10 cellular contexts compared by ENCODE assay signal in the genomic region with DNA sequence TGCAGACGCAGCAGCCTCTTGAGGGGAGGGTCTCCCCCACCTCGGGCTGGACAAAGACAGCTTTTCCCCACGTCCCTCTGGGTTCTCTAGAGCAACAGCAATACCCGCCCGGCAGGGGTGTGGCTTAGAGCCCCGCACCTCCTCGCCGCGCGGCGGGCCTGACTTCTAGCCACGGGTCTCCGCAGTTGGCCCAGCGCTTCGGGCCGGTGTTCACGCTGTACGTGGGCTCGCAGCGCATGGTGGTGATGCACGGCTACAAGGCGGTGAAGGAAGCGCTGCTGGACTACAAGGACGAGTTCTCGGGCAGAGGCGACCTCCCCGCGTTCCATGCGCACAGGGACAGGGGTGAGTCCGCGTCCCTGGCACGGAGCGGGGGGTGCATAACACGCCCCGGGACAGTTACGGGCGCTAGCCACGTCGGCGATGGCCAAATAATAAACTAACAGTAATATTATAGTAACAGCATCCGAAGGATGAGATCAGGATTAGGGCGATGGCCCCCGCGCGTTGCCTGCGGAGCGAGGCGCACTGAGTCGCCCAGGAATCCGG. TPM values are rescaled to one million over a fixed set of nuclear protein-coding genes. Genes with fewer than 3 reads are reported as not detected.
A peak's percentile ranks its signal among the peaks of the same experiment; 100 is the strongest.
DNase-seq lines count a peak whose midpoint lies in the region; ATAC-seq and TF ChIP-seq lines count a peak whose summit lies in the region.
"Had no signal": no experiment of that assay in that cellular context is flagged by ENCODE, and none has a peak within 500 bp of the region (broad histone marks: within the 10 kb centered on the region; RNA-seq: fewer than 3 reads in every experiment).

No MANE protein-coding gene starts in this region.

- peak; percentile 43 for ATAC-seq in stimulated activated naive CD8-positive, alpha-beta T cell treated with anti-CD3 and anti-CD28 coated beads, Interleukin-15, Interleukin-2, amounts not matched to agents 100 U/mL and 50 U/mL, for 24 hours
- ATAC-seq in WTC11 (no peak), GM19035 (IDR thresholded peaks at IDR 0.05; ENCODE audit: unreplicated experiment) (no peak)
- ATAC-seq: activated CD8-positive, alpha-beta memory T cell treated with anti-CD3 and anti-CD28 coated beads, Interleukin-2, amount 10 ng/mL, durations not matched to agents 7 days and 5 days had no signal

- no peaks in the 10 kb centered on the region for H4K20me1 ChIP-seq in hepatocyte (ENCODE audit: insufficient read depth, poor library complexity, severe bottlenecking)

- peak; percentile 2 for DNase-seq in EH (ENCODE audit: low read depth)
- no peak for DNase-seq in stimulated activated naive CD8-positive, alpha-beta T cell treated with anti-CD3 and anti-CD28 coated beads, Interleukin-15, Interleukin-2, amounts not matched to agents 100 U/mL and 50 U/mL, for 24 hours
- DNase-seq in hepatocyte (ENCODE audit: low spot score), result no peak
- no peak for DNase-seq in WTC11 (ENCODE audit: low spot score)
- no peak for DNase-seq in NCI-H2107 treated with DMSO at 0.1 percent for 48 hours (lab: John Stamatoyannopoulos, UW; ENCODE audit: unreplicated experiment)
- DNase-seq: activated CD8-positive, alpha-beta memory T cell treated with anti-CD3 and anti-CD28 coated beads, Interleukin-2, amount 10 ng/mL, durations not matched to agents 7 days and 5 days; NCI-H446 had no signal

- peaks cover 6% of the 10 kb centered on the region for H3K9me3 ChIP-seq in hepatocyte (ENCODE audit: low read depth)

- no peak for TF ChIP-seq CTCF in hepatocyte (IDR thresholded peaks at IDR 0.05; ENCODE audit: poor library complexity)
- TF ChIP-seq CTCF in WTC11 (IDR thresholded peaks at IDR 0.05), result no peak

- peaks cover 16% of the 10 kb centered on the region for H3K27me3 Mint-ChIP-seq in activated naive CD8-positive, alpha-beta T cell
- H3K27me3 Mint-ChIP-seq in WTC11 (ENCODE audit: low read depth), result peaks cover 3% of the 10 kb centered on the region; the same call in 1 of the 2 replicates

- no peak overlapping the region for H3K4me2 ChIP-seq in hepatocyte

- 96% methylated on average over 34 of the region's 50 CpGs for WGBS in hepatocyte (ENCODE audit: low lambda C conversion rate, missing lambda C conversion rate)

- H3K4me3 ChIP-seq in iPS-11a (ENCODE audit: low read depth, low read length) (peak overlapping the region; percentile 30), hepatocyte (no peak overlapping the region)

- H3K9me2 ChIP-seq in hepatocyte (replicated peaks; ENCODE audit: insufficient read depth), result no peaks in the 10 kb centered on the region

- H3K27ac ChIP-seq in hepatocyte, result no peak overlapping the region

- H3K27ac Mint-ChIP-seq in activated naive CD8-positive, alpha-beta T cell, result no peak overlapping the region
- H3K27ac Mint-ChIP-seq in WTC11, result no peak overlapping the region
- H3K27ac Mint-ChIP-seq: activated CD8-positive, alpha-beta memory T cell treated with anti-CD3 and anti-CD28 coated beads, Interleukin-2, amount 10 ng/mL, durations not matched to agents 7 days and 5 days had no signal

- no peaks in the 10 kb centered on the region for H3K27me3 ChIP-seq in hepatocyte

- peaks cover 2% of the 10 kb centered on the region for H3K9me3 Mint-ChIP-seq in activated naive CD8-positive, alpha-beta T cell (ENCODE audit: low read depth)
- H3K9me3 Mint-ChIP-seq in WTC11, result peaks cover 72% of the 10 kb centered on the region

- peaks cover 6% of the 10 kb centered on the region for H3K36me3 Mint-ChIP-seq in activated naive CD8-positive, alpha-beta T cell
- peaks cover 56% of the 10 kb centered on the region for H3K36me3 Mint-ChIP-seq in WTC11

- CTCF ChIA-PET in WTC11 (lab: Charles Lee), result no interaction called here

- H3K4me1 Mint-ChIP-seq in activated naive CD8-positive, alpha-beta T cell (ENCODE audit: low read depth), result peaks cover 17% of the 10 kb centered on the region
- H3K4me1 Mint-ChIP-seq in WTC11, result no peaks in the 10 kb centered on the region

- POLR2A ChIA-PET in WTC11 (lab: Charles Lee), result no interaction called here

- H3K4me1 ChIP-seq in hepatocyte (ENCODE audit: insufficient read depth), result no peaks in the 10 kb centered on the region

- no peaks in the 10 kb centered on the region for H3K79me2 ChIP-seq in hepatocyte

- H3K4me3 Mint-ChIP-seq in activated naive CD8-positive, alpha-beta T cell, result peak overlapping the region; percentile 73
- H3K4me3 Mint-ChIP-seq in WTC11, result no peak overlapping the region
- H3K4me3 Mint-ChIP-seq: activated CD8-positive, alpha-beta memory T cell treated with anti-CD3 and anti-CD28 coated beads, Interleukin-2, amount 10 ng/mL, durations not matched to agents 7 days and 5 days had no signal

- H2AFZ ChIP-seq in hepatocyte, result no peak overlapping the region

- no peaks in the 10 kb centered on the region for H3K36me3 ChIP-seq in hepatocyte (replicated peaks; ENCODE audit: insufficient read depth, low read depth)

TF ChIP-seq in WTC11, 78 proteins besides CTCF, POLR2A, EP300 and RAD21:
- no peak for TF ChIP-seq SP1 (CRISPR knock-in tag; conservative IDR thresholded peaks at IDR 0.05)

RNA-seq across cellular contexts. Expression of a gene that starts 1.2 kb away (rescaled TPM):
- 0.43 TPM in 1 of 2 replicates, not detected in the other for total RNA-seq in hepatocyte
- polyA plus RNA-seq in hepatocyte, result 0.47 TPM in 1 of 2 replicates, not detected in the other
- total RNA-seq in WTC11 (2021), result 1.0 to 2.6 TPM (median 1.3 TPM) in 3 replicates

RNA-seq across cellular contexts. Expression of a gene that starts 37.0 kb away (rescaled TPM):
- not detected in 2 replicates for total RNA-seq in hepatocyte
- polyA plus RNA-seq in hepatocyte, result 0.12 and 0.33 TPM in 2 replicates
- total RNA-seq in WTC11 (2021), result not detected in 3 replicates
